20 cellular contexts compared by ENCODE assay signal in genomic region chr6:97026298-97026697, GRCh38.
A peak's percentile ranks its signal among the peaks of the same experiment; 100 is the strongest.
DNase-seq lines count a peak whose midpoint lies in the region; ATAC-seq and TF ChIP-seq lines count a peak whose summit lies in the region.
"Had no signal": no experiment of that assay in that cellular context is flagged by ENCODE, and none has a peak within 500 bp of the region (broad histone marks: within the 10 kb centered on the region; RNA-seq: fewer than 3 reads in every experiment).

No MANE protein-coding gene starts in this region.

- H3K9me3 ChIP-seq in trophoblast cell (ENCODE audit: insufficient read depth, low read depth, low read length): no peaks in the 10 kb centered on the region
- H3K9me3 ChIP-seq: esophagus muscularis mucosa, suprapubic skin, uterus had no signal

- ATAC-seq in GM18868 (IDR thresholded peaks at IDR 0.05; ENCODE audit: unreplicated experiment): no peak
- ATAC-seq: CD8-positive, alpha-beta T cell; effector memory CD8-positive, alpha-beta T cell; natural killer cell had no signal

- H3K36me3 ChIP-seq in trophoblast cell (ENCODE audit: control insufficient read depth in 1 of 2, insufficient read depth in 2 of 2, low read length in 2 of 2): no peaks in the 10 kb centered on the region
- H3K36me3 ChIP-seq: esophagus muscularis mucosa, suprapubic skin, uterus had no signal

- no peak overlapping the region for H2AFZ ChIP-seq in trophoblast cell (ENCODE audit: insufficient read depth, low read length, poor library complexity)

- no peak overlapping the region for H2AK5ac ChIP-seq in trophoblast cell (ENCODE audit: low read length)

- no peak overlapping the region for H3K23ac ChIP-seq in trophoblast cell (ENCODE audit: low read length)

- TF ChIP-seq CTCF in dorsolateral prefrontal cortex (IDR thresholded peaks at IDR 0.05 in 54 of 56, conservative IDR thresholded peaks at IDR 0.05 in 2 of 56; ENCODE audit: low read depth in 1 of 56, partially characterized antibody in 56 of 56): no peak

- H3K27me3 ChIP-seq in dorsolateral prefrontal cortex (no peaks in the 10 kb centered on the region), trophoblast cell (ENCODE audit: insufficient read depth, low read length) (no peaks in the 10 kb centered on the region)
- H3K27me3 ChIP-seq: esophagus muscularis mucosa, suprapubic skin, uterus had no signal

- H3K18ac ChIP-seq in trophoblast cell (ENCODE audit: low read length): no peak overlapping the region

- no peak overlapping the region for H3K4ac ChIP-seq in trophoblast cell (ENCODE audit: low read depth, low read length)

- in situ Hi-C loops in KBM-7 (cut with MboI; ENCODE audit: low pct_unique_long_range_greater_than_20kb, low sequenced_read_pairs): no loop called here

- no peak overlapping the region for H4K12ac ChIP-seq in trophoblast cell (ENCODE audit: low read depth, low read length)

- no peak overlapping the region for H4K8ac ChIP-seq in trophoblast cell (ENCODE audit: low read depth, low read length)

- H3K79me1 ChIP-seq in trophoblast cell (ENCODE audit: low read length): no peaks in the 10 kb centered on the region

- no peak overlapping the region for H3K4me2 ChIP-seq in trophoblast cell (ENCODE audit: low read length)
- H3K4me2 ChIP-seq: smooth muscle cell had no signal

- no peak overlapping the region for H4K91ac ChIP-seq in trophoblast cell (ENCODE audit: low read depth, low read length)

- peak; percentile 25 for DNase-seq in NCI-H1694 treated with DMSO at 0.1 percent for 48 hours (lab: John Stamatoyannopoulos, UW)
- DNase-seq in NCI-H1694 (lab: John Stamatoyannopoulos, UW): no peak
- peak; percentile 11 for DNase-seq in NCI-H128 (lab: John Stamatoyannopoulos, UW; ENCODE audit: unreplicated experiment)
- DNase-seq in NCI-H345 treated with DMSO at 0.1 percent for 48 hours (lab: John Stamatoyannopoulos, UW; ENCODE audit: unreplicated experiment): peak; percentile 22
- no peak for DNase-seq in dorsolateral prefrontal cortex
- DNase-seq in trophoblast cell: no peak
- no peak for DNase-seq in KBM-7
- DNase-seq: activated CD4-positive, alpha-beta T cell treated with anti-CD3 and anti-CD28 coated beads, Interleukin-2, amount 50 U/mL, for 1 hour; activated naive CD4-positive, alpha-beta T cell treated with anti-CD3 and anti-CD28 coated beads for 36 hours; CD8-positive, alpha-beta T cell; effector memory CD8-positive, alpha-beta T cell; H9; hypothalamus; natural killer cell; stimulated activated CD4-positive, alpha-beta T cell treated with anti-CD3 and anti-CD28 coated beads, Interleukin-2, amount 100 ng/mL, for 24 hours; uterus had no signal

- H3K14ac ChIP-seq in trophoblast cell (ENCODE audit: low read length): no peak overlapping the region

- H3K9ac ChIP-seq in trophoblast cell (ENCODE audit: low read length): no peak overlapping the region

- no peaks in the 10 kb centered on the region for H3K4me1 ChIP-seq in trophoblast cell (ENCODE audit: control insufficient read depth in 1 of 2, insufficient read depth in 2 of 2, low read length in 2 of 2)
- H3K4me1 ChIP-seq: esophagus muscularis mucosa, suprapubic skin, uterus had no signal

- H3K4me3 ChIP-seq in dorsolateral prefrontal cortex (no peak overlapping the region), trophoblast cell (ENCODE audit: low read depth, low read length) (no peak overlapping the region)
- H3K4me3 ChIP-seq: esophagus muscularis mucosa, smooth muscle cell, suprapubic skin, uterus had no signal

- H3K27ac ChIP-seq in dorsolateral prefrontal cortex (peak overlapping the region in 53 of 59 donors; percentile 25 to 93 (median 83)), trophoblast cell (ENCODE audit: low read depth, low read length) (no peak overlapping the region)
- H3K27ac ChIP-seq: esophagus muscularis mucosa, suprapubic skin, uterus had no signal

- no CpG with 5 or more reads among the region's 3 CpGs for WGBS in trophoblast cell (ENCODE audit: extremely low coverage, insufficient coverage, insufficient read length)

- no peak overlapping the region for H2BK5ac ChIP-seq in trophoblast cell (ENCODE audit: low read depth, low read length, poor library complexity)

- H2BK12ac ChIP-seq in trophoblast cell (ENCODE audit: low read length): no peak overlapping the region

- no peaks in the 10 kb centered on the region for H3K79me2 ChIP-seq in trophoblast cell (ENCODE audit: control insufficient read depth, insufficient read depth, low read length, poor library complexity)

- no peak overlapping the region for H2BK120ac ChIP-seq in trophoblast cell (ENCODE audit: insufficient read depth, low read length, poor library complexity)

- intact Hi-C loops in dorsolateral prefrontal cortex (cut with DNase I): no loop called here

Comparison
In these comparisons a context has a peak if more than half of its experiments do, and no peak if none do; other contexts are left out.
1. DNase-seq: peak in NCI-H1694 treated with DMSO at 0.1 percent for 48 hours (single experiment), NCI-H128 (single experiment) and NCI-H345 treated with DMSO at 0.1 percent for 48 hours (single experiment); none in NCI-H1694 (single experiment), dorsolateral prefrontal cortex (0 of 10), trophoblast cell (0 of 2) and KBM-7 (single experiment).